In genomic region chr1:44677201-44677520, GRCh38 we compare ENCODE assay signal across 1 cellular context.
TF ChIP-seq lines count a peak whose summit lies in the region.

No MANE protein-coding gene starts in this region.

TF ChIP-seq in SK-N-SH treated with all-trans-retinoic acid at 6 μM for 48 hours, 23 proteins besides CTCF, POLR2A, EP300 and RAD21 (continued from another document):
- TF ChIP-seq TSHZ2 (CRISPR knock-in tag; IDR thresholded peaks at IDR 0.05) (no peak), ZC3H10 (CRISPR knock-in tag; IDR thresholded peaks at IDR 0.05) (no peak), RARB (CRISPR knock-in tag; IDR thresholded peaks at IDR 0.05) (no peak), SNAI2 (CRISPR knock-in tag; IDR thresholded peaks at IDR 0.05) (no peak)
